19 cellular contexts compared by ENCODE assay signal in genomic region chr3:34419801-34420200, GRCh38.
DNase-seq lines count a peak whose midpoint lies in the region.
"Had no signal": no experiment of that assay in that cellular context is flagged by ENCODE, and none has a peak within 500 bp of the region (broad histone marks: within the 10 kb centered on the region; RNA-seq: fewer than 3 reads in every experiment).

No MANE protein-coding gene starts in this region.

- in situ Hi-C loops in GM23248 (cut with MboI) = no loop called here

- H3K4me2 ChIP-seq in GM23248 (ENCODE audit: unreplicated experiment) (no peak overlapping the region), Karpas-422 (ENCODE audit: low read depth, low read length, poor library complexity, severe bottlenecking) (no peak overlapping the region)

- H3K4me3 ChIP-seq in GM23248 = no peak overlapping the region
- H3K4me3 ChIP-seq in Karpas-422 (ENCODE audit: low read length) = no peak overlapping the region
- H3K4me3 ChIP-seq in adipocyte (ENCODE audit: low read length) = no peak overlapping the region
- H3K4me3 ChIP-seq: body of pancreas, ovary, skin epidermis had no signal

- H3K27ac ChIP-seq in GM23248 = no peak overlapping the region
- no peak overlapping the region for H3K27ac ChIP-seq in Karpas-422 (ENCODE audit: low read length)
- H3K27ac ChIP-seq: body of pancreas, ovary, skin epidermis had no signal

- H2AFZ ChIP-seq in GM23248 (no peak overlapping the region), Karpas-422 (ENCODE audit: low read length) (no peak overlapping the region)

- H3K4me1 ChIP-seq in GM23248 (ENCODE audit: insufficient read depth) = no peaks in the 10 kb centered on the region
- no peaks in the 10 kb centered on the region for H3K4me1 ChIP-seq in Karpas-422 (ENCODE audit: low read length)
- no peaks in the 10 kb centered on the region for H3K4me1 ChIP-seq in adipocyte (ENCODE audit: control insufficient read depth, insufficient read depth, low read length)
- H3K4me1 ChIP-seq: body of pancreas had no signal

- H3K9me3 ChIP-seq in GM23248 (ENCODE audit: low read depth) (no peaks in the 10 kb centered on the region), Karpas-422 (ENCODE audit: low read length) (no peaks in the 10 kb centered on the region), adipocyte (ENCODE audit: control insufficient read depth, low read length) (no peaks in the 10 kb centered on the region)
- H3K9me3 ChIP-seq: body of pancreas, ovary had no signal

- 11 to 30% methylated on average over 1 of the region's 1 CpG for WGBS in GM23248 (ENCODE audit: low coverage in 1 of 2, low lambda C conversion rate in 2 of 2, missing lambda C conversion rate in 2 of 2), 2 experiments

- H4K20me1 ChIP-seq in GM23248 (ENCODE audit: insufficient read depth) (no peaks in the 10 kb centered on the region), Karpas-422 (ENCODE audit: insufficient read depth, low read depth, low read length) (no peaks in the 10 kb centered on the region)

- H3K79me2 ChIP-seq in GM23248 (ENCODE audit: insufficient read depth) (no peaks in the 10 kb centered on the region), Karpas-422 (ENCODE audit: low read length) (no peaks in the 10 kb centered on the region)

- H3F3A ChIP-seq in GM23248 (ENCODE audit: insufficient read depth) = no peaks in the 10 kb centered on the region

- no peak overlapping the region for H3K9ac ChIP-seq in GM23248
- no peak overlapping the region for H3K9ac ChIP-seq in Karpas-422 (ENCODE audit: low read length)
- no peak overlapping the region for H3K9ac ChIP-seq in adipocyte (ENCODE audit: low read length)

- DNase-seq in GM23248 (peak; percentile 0), Karpas-422 (peak; percentile 48), adipocyte (ENCODE audit: low read depth) (peak; percentile 27), left kidney (ENCODE audit: low read depth, low spot score) (peak; percentile 80), cardiac septum (ENCODE audit: low spot score) (no peak), NCI-H2171 (lab: John Stamatoyannopoulos, UW) (no peak), activated gamma-delta T cell treated with Interleukin-2 at 50 U/mL for 16 hours (no peak), putamen (ENCODE audit: low spot score) (no peak)
- DNase-seq: activated CD4-positive, alpha-beta T cell treated with anti-CD3 and anti-CD28 coated beads for 48 hours; activated CD8-positive, alpha-beta memory T cell treated with anti-CD3 and anti-CD28 coated beads, Interleukin-2, amount 50 U/mL, for 48 hours; activated naive CD4-positive, alpha-beta T cell treated with Interleukin-2 at 50 U/mL for 16 hours; body of pancreas; Calu3; head of caudate nucleus; NCI-H1417 treated with DMSO at 0.1 percent for 48 hours; NCI-H2227 treated with DMSO at 0.1 percent for 48 hours; ovary; SHP77 treated with DMSO at 0.1 percent for 48 hours had no signal

- H3K36me3 ChIP-seq in GM23248 (ENCODE audit: low read depth) (no peaks in the 10 kb centered on the region), Karpas-422 (ENCODE audit: insufficient read depth, low read length) (no peaks in the 10 kb centered on the region), adipocyte (ENCODE audit: control insufficient read depth, insufficient read depth, low read length, severe bottlenecking) (no peaks in the 10 kb centered on the region)
- H3K36me3 ChIP-seq: ovary had no signal

- H3K27me3 ChIP-seq in GM23248 (replicated peaks; ENCODE audit: insufficient read depth) (no peaks in the 10 kb centered on the region), Karpas-422 (ENCODE audit: low read length) (no peaks in the 10 kb centered on the region), adipocyte (replicated peaks; ENCODE audit: control insufficient read depth, insufficient read depth, low read length) (no peaks in the 10 kb centered on the region)
- H3K27me3 ChIP-seq: body of pancreas, ovary had no signal

- H3K9me2 ChIP-seq in GM23248 (ENCODE audit: insufficient read depth) (no peaks in the 10 kb centered on the region), Karpas-422 (replicated peaks; ENCODE audit: insufficient read depth, low read length) (no peaks in the 10 kb centered on the region)

- intact Hi-C loops in cardiac septum (cut with DNase I) = no loop called here

Comparison
In these comparisons a context has a peak if more than half of its experiments do, and no peak if none do; other contexts are left out.
1. DNase-seq: peak in GM23248 (single experiment), Karpas-422 (single experiment), adipocyte (single experiment) and left kidney (single experiment); none in cardiac septum (single experiment), NCI-H2171 (single experiment), activated gamma-delta T cell treated with Interleukin-2 at 50 U/mL for 16 hours (single experiment) and putamen (single experiment).